In the genomic region with DNA sequence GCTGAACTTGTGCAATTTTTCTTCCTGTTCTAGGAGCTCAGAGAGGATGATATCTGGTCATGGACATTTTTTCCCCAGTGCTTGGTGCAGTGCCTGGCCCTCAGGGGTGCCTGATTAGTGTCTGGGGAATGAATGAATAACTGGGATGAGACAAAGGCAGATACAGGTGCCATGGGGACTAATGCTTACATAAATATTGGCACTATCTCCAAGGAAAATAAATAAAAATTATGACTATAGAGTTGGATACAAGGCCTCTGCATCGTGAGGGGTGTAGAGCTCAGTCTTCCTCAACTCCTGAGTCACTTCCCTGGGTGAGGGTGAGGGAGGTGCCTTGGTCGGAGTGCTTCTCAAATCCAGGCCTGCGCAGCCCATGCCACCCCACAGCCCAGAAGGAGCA, we compare ENCODE assay signal across 20 cellular contexts.
"Had no signal": no experiment of that assay in that cellular context is flagged by ENCODE, and none has a peak within 500 bp of the region (broad histone marks: within the 10 kb centered on the region; RNA-seq: fewer than 3 reads in every experiment).

No MANE protein-coding gene starts in this region.

- H3K9me3 ChIP-seq: heart right ventricle, pancreas, psoas muscle, right atrium auricular region, testis, uterus had no signal

- H3K4me3 ChIP-seq: heart right ventricle, pancreas, psoas muscle, right atrium auricular region, spleen, testis, uterus had no signal

- ATAC-seq: heart right ventricle, left cardiac atrium, pancreas, psoas muscle had no signal

- H3K27me3 ChIP-seq: pancreas, right atrium auricular region, testis, uterus had no signal

- H3K27ac ChIP-seq: heart right ventricle, pancreas, psoas muscle, right atrium auricular region, spleen, testis, uterus had no signal

- DNase-seq: activated CD4-positive, alpha-beta memory T cell treated with anti-CD3 and anti-CD28 coated beads for 36 hours; activated CD4-positive, alpha-beta T cell treated with anti-CD3 and anti-CD28 coated beads for 48 hours; activated naive CD4-positive, alpha-beta T cell treated with Interleukin-2 at 50 U/mL for 16 hours; activated naive CD8-positive, alpha-beta T cell treated with anti-CD3 and anti-CD28 coated beads for 36 hours; activated T-cell treated with anti-CD3 and anti-CD28 coated beads, Interleukin-2, amount 50 U/mL, for 48 hours; amniotic stem cell; effector CD4-positive, alpha-beta T cell; heart right ventricle; islet precursor cell; left cardiac atrium; mesenchymal stem cell; pancreas; psoas muscle; spleen; stimulated activated CD4-positive, alpha-beta T cell treated with anti-CD3 and anti-CD28 coated beads, Interleukin-4, amount 100 ng/mL, for 1 hour; stimulated activated naive CD4-positive, alpha-beta T cell; testis; trophoblast cell; uterus had no signal

- H3K36me3 ChIP-seq: heart right ventricle, pancreas, right atrium auricular region, spleen, uterus had no signal

- H3K4me1 ChIP-seq: pancreas, psoas muscle, right atrium auricular region, testis, uterus had no signal
